In the genomic region with DNA sequence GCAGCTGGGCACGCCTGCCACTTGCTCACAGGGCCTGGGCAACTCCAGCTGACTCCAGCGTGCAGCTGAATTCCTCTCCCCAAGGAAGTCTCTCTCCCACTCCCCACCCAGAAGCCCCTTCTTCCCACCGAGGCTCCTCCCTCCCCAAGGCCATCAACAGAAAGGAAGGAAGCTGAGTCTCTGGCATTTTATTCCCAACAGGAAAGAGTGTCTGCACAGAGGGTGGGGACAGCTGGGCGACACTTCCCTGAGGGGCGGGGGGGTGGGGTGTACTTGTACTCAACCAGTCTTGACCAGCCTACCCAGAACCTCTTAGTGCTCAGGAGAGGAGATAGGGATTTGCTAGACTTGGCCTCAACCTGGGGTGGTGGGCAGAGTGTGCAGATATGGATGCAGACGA, we compare ENCODE assay signal across 2 cellular contexts.
TF ChIP-seq lines count a peak whose summit lies in the region.

A gene with protein sequence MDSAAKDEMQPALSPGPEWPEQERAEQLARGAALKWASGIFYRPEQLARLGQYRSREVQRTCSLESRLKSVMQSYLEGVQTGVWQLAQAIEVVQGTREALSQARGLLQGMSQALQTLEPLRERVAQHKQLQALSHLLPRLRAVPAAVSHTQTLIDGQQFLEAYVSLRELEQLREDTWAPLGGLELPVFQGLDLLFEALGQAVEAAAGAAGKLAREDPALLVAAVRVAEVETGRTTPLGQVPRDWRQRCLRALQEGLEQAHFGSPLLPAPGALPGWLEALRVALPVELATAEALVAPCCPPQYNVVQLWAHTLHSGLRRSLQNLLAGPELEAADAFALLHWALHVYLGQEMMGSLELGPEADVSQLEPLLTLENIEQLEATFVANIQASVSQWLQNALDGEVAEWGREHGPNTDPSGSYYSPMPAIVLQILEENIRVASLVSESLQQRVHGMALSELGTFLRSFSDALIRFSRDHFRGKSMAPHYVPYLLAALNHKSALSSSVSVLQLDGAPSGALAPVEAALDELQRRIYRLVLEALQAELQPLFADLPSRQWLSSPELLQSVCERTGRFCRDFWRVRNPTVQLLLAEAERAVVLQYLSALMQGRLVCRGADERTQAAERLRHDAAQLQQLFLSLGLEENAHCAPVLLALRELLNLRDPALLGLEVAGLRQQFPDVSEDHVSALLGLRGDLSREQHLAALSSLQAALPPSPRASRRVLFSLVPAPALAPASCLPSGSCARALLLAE (minus strand): TSS at position 96 of the 400 bp plus-strand sequence. CDS start 460 bp downstream, outside the sequence.

TF ChIP-seq in GM23338, 12 proteins besides CTCF, POLR2A, EP300 and RAD21:
- TF ChIP-seq CREB1 (CRISPR knock-in tag; IDR thresholded peaks at IDR 0.05; ENCODE audit: low read depth) = no peak
- TF ChIP-seq, protein P1, sequence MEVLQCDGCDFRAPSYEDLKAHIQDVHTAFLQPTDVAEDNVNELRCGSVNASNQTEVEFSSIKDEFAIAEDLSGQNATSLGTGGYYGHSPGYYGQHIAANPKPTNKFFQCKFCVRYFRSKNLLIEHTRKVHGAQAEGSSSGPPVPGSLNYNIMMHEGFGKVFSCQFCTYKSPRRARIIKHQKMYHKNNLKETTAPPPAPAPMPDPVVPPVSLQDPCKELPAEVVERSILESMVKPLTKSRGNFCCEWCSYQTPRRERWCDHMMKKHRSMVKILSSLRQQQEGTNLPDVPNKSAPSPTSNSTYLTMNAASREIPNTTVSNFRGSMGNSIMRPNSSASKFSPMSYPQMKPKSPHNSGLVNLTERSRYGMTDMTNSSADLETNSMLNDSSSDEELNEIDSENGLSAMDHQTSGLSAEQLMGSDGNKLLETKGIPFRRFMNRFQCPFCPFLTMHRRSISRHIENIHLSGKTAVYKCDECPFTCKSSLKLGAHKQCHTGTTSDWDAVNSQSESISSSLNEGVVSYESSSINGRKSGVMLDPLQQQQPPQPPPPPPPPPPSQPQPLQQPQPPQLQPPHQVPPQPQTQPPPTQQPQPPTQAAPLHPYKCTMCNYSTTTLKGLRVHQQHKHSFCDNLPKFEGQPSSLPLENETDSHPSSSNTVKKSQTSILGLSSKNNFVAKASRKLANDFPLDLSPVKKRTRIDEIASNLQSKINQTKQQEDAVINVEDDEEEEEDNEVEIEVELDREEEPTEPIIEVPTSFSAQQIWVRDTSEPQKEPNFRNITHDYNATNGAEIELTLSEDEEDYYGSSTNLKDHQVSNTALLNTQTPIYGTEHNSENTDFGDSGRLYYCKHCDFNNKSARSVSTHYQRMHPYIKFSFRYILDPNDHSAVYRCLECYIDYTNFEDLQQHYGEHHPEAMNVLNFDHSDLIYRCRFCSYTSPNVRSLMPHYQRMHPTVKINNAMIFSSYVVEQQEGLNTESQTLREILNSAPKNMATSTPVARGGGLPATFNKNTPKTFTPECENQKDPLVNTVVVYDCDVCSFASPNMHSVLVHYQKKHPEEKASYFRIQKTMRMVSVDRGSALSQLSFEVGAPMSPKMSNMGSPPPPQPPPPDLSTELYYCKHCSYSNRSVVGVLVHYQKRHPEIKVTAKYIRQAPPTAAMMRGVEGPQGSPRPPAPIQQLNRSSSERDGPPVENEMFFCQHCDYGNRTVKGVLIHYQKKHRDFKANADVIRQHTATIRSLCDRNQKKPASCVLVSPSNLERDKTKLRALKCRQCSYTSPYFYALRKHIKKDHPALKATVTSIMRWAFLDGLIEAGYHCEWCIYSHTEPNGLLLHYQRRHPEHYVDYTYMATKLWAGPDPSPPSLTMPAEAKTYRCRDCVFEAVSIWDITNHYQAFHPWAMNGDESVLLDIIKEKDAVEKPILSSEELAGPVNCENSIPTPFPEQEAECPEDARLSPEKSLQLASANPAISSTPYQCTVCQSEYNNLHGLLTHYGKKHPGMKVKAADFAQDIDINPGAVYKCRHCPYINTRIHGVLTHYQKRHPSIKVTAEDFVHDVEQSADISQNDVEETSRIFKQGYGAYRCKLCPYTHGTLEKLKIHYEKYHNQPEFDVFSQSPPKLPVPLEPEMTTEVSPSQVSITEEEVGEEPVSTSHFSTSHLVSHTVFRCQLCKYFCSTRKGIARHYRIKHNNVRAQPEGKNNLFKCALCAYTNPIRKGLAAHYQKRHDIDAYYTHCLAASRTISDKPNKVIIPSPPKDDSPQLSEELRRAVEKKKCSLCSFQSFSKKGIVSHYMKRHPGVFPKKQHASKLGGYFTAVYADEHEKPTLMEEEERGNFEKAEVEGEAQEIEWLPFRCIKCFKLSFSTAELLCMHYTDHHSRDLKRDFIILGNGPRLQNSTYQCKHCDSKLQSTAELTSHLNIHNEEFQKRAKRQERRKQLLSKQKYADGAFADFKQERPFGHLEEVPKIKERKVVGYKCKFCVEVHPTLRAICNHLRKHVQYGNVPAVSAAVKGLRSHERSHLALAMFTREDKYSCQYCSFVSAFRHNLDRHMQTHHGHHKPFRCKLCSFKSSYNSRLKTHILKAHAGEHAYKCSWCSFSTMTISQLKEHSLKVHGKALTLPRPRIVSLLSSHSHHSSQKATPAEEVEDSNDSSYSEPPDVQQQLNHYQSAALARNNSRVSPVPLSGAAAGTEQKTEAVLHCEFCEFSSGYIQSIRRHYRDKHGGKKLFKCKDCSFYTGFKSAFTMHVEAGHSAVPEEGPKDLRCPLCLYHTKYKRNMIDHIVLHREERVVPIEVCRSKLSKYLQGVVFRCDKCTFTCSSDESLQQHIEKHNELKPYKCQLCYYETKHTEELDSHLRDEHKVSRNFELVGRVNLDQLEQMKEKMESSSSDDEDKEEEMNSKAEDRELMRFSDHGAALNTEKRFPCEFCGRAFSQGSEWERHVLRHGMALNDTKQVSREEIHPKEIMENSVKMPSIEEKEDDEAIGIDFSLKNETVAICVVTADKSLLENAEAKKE (CRISPR knock-in tag; IDR thresholded peaks at IDR 0.05) = no peak
- TF ChIP-seq ZNF114 (CRISPR knock-in tag; IDR thresholded peaks at IDR 0.05) = no peak
- no peak for TF ChIP-seq NANOG (IDR thresholded peaks at IDR 0.05; ENCODE audit: borderline replicate concordance)
- no peak for TF ChIP-seq POLR2AphosphoS5 (IDR thresholded peaks at IDR 0.05; ENCODE audit: low read depth)
- TF ChIP-seq STAT1 (IDR thresholded peaks at IDR 0.05; ENCODE audit: unreplicated experiment) = no peak
- no peak for TF ChIP-seq ZNF331 (CRISPR knock-in tag; IDR thresholded peaks at IDR 0.05; ENCODE audit: low read depth)
- TF ChIP-seq, protein P2, sequence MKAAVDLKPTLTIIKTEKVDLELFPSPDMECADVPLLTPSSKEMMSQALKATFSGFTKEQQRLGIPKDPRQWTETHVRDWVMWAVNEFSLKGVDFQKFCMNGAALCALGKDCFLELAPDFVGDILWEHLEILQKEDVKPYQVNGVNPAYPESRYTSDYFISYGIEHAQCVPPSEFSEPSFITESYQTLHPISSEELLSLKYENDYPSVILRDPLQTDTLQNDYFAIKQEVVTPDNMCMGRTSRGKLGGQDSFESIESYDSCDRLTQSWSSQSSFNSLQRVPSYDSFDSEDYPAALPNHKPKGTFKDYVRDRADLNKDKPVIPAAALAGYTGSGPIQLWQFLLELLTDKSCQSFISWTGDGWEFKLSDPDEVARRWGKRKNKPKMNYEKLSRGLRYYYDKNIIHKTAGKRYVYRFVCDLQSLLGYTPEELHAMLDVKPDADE (IDR thresholded peaks at IDR 0.05) = no peak

TF ChIP-seq in SK-N-SH treated with all-trans-retinoic acid at 6 μM for 48 hours, 23 proteins besides CTCF, POLR2A, EP300 and RAD21:
- TF ChIP-seq, protein P3, sequence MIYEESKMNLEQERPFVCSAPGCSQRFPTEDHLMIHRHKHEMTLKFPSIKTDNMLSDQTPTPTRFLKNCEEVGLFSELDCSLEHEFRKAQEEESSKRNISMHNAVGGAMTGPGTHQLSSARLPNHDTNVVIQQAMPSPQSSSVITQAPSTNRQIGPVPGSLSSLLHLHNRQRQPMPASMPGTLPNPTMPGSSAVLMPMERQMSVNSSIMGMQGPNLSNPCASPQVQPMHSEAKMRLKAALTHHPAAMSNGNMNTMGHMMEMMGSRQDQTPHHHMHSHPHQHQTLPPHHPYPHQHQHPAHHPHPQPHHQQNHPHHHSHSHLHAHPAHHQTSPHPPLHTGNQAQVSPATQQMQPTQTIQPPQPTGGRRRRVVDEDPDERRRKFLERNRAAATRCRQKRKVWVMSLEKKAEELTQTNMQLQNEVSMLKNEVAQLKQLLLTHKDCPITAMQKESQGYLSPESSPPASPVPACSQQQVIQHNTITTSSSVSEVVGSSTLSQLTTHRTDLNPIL (CRISPR knock-in tag; IDR thresholded peaks at IDR 0.05; ENCODE audit: low read depth) = no peak
